Comparison of ENCODE assay signal across 21 cellular contexts in the genomic region with DNA sequence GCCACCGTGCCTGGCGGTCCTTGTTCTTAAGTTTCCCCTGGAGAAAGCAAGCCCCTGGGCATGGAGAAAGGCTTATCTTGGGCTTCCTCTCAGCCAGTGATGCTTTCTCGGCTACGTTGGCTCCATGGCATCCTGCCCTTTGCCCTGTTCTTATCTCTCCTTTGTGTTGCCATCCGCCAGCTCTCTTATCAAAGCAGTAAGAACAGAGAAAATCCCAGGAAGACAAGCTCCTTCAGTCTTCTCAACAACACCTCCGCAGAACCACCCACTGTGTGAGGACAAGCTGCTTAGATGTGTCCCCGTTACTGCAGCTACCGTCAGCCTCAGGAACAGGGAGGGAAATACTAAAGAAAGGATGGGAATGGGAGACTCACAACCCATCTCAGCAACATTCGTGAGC. TPM values are rescaled to one million over a fixed set of nuclear protein-coding genes. Genes with fewer than 3 reads are reported as not detected.
DNase-seq lines count a peak whose midpoint lies in the region; ATAC-seq and TF ChIP-seq lines count a peak whose summit lies in the region.
"Had no signal": no experiment of that assay in that cellular context is flagged by ENCODE, and none has a peak within 500 bp of the region (broad histone marks: within the 10 kb centered on the region; RNA-seq: fewer than 3 reads in every experiment).

No MANE protein-coding gene starts in this region.

- no peaks in the 10 kb centered on the region for H3K9me3 Mint-ChIP-seq in glutamatergic neuron (ENCODE audit: unreplicated experiment)

- H3K36me3 ChIP-seq in mucosa of descending colon (ENCODE audit: low read depth) = no peaks in the 10 kb centered on the region
- H3K36me3 ChIP-seq: BLaER1, SJSA1 had no signal

- H3K36me3 Mint-ChIP-seq in glutamatergic neuron (ENCODE audit: unreplicated experiment) = no peaks in the 10 kb centered on the region

- H3K27ac Mint-ChIP-seq in glutamatergic neuron (ENCODE audit: unreplicated experiment) = no peak overlapping the region

- H3K4me1 Mint-ChIP-seq in glutamatergic neuron (ENCODE audit: low read depth, unreplicated experiment) = no peaks in the 10 kb centered on the region

- H3K4me1 ChIP-seq in mucosa of descending colon (ENCODE audit: low read depth) = peaks cover 46% of the 10 kb centered on the region
- H3K4me1 ChIP-seq: SJSA1 had no signal

- DNase-seq in NCI-H226 (peak; percentile 48), head of caudate nucleus (peak in 33 of 42 donors; percentile 8 to 88 (median 46)), mucosa of descending colon (peak; percentile 56 to 84 (median 68)), superior temporal gyrus (ENCODE audit: extremely low spot score) (peak; percentile 40), glutamatergic neuron (no peak)
- DNase-seq: DMS79, IMR-90, NCI-H1417 treated with DMSO at 0.1 percent for 48 hours, NCI-H187 treated with DMSO at 0.1 percent for 48 hours, NCI-H345, NCI-H524 treated with DMSO at 0.1 percent for 48 hours, PC-9 had no signal

- H3K27me3 Mint-ChIP-seq in glutamatergic neuron (ENCODE audit: unreplicated experiment) = peaks cover 2% of the 10 kb centered on the region

- TF ChIP-seq CTCF in mucosa of descending colon (IDR thresholded peaks at IDR 0.05) = no peak
- TF ChIP-seq CTCF in glutamatergic neuron (IDR thresholded peaks at IDR 0.05; ENCODE audit: partially characterized antibody, unreplicated experiment) = no peak

- ATAC-seq in mucosa of descending colon (peak; percentile 51), HG03175 (IDR thresholded peaks at IDR 0.05; ENCODE audit: unreplicated experiment) (no peak), GM19328 (IDR thresholded peaks at IDR 0.05; ENCODE audit: unreplicated experiment) (no peak), HG03457 (IDR thresholded peaks at IDR 0.05; ENCODE audit: unreplicated experiment) (no peak)
- ATAC-seq: A549 had no signal

- intact Hi-C loops in head of caudate nucleus (cut with DNase I) (no loop called here), mucosa of descending colon (cut with DNase I, micrococcal nuclease) (no loop called here)

- H3K4me3 Mint-ChIP-seq in glutamatergic neuron (ENCODE audit: unreplicated experiment) = no peak overlapping the region

- no peak overlapping the region for H3K4me3 ChIP-seq in mucosa of descending colon
- H3K4me3 ChIP-seq: A549, BLaER1, PC-9, SJSA1 had no signal

- H3K9me3 ChIP-seq in mucosa of descending colon = no peaks in the 10 kb centered on the region
- H3K9me3 ChIP-seq: A549, SJSA1 had no signal

RNA-seq across cellular contexts. Expression of a gene that starts 3.3 kb away (rescaled TPM):
- total RNA-seq in mucosa of descending colon (10 to 100 TPM in 1 of 3 donors, 1 to 10 TPM in 2; 5.3 to 19.3 (median 6.5) TPM), glutamatergic neuron (ENCODE audit: unreplicated experiment) (not detected)
- total RNA-seq: H1, HT1080, IMR-90, MCF 10A had no signal
